Comparison of ENCODE assay signal across 8 cellular contexts in genomic region chr20:63956664-63957003, GRCh38. TPM values are rescaled to one million over a fixed set of nuclear protein-coding genes. Genes with fewer than 3 reads are reported as not detected.
DNase-seq lines count a peak whose midpoint lies in the region; TF ChIP-seq lines count a peak whose summit lies in the region.

No MANE protein-coding gene starts in this region.

- H3K36me3 ChIP-seq in HUES64 (ENCODE audit: insufficient read depth, low read length) (peaks cover 16% of the 10 kb centered on the region), neuron (ENCODE audit: insufficient read depth, low read length) (peaks cover 26% of the 10 kb centered on the region)

- H3K4me1 ChIP-seq in HUES64 (ENCODE audit: insufficient read depth, low read length) (peaks cover 19% of the 10 kb centered on the region; the same call in 1 of the 2 replicates), neuron (ENCODE audit: insufficient read depth, low read length) (peaks cover 23% of the 10 kb centered on the region)

- H3K9me3 ChIP-seq in HUES64 (ENCODE audit: insufficient read depth, low read depth, low read length) = no peaks in the 10 kb centered on the region
- no peaks in the 10 kb centered on the region for H3K9me3 ChIP-seq in neuron (ENCODE audit: low read length)

- no peak for TF ChIP-seq CTCF in dorsolateral prefrontal cortex (IDR thresholded peaks at IDR 0.05 in 54 of 56, conservative IDR thresholded peaks at IDR 0.05 in 2 of 56; ENCODE audit: low read depth in 1 of 56, partially characterized antibody in 56 of 56)

- no peak overlapping the region for H2AFZ ChIP-seq in neuron (ENCODE audit: low read depth, low read length)

- 0% methylated on average over 11 of the region's 15 CpGs for WGBS in HUES64

- peak overlapping the region; percentile 77 for H3K9ac ChIP-seq in HUES64 (ENCODE audit: low read depth, low read length)

- H3K27ac ChIP-seq in HUES64 (ENCODE audit: low read depth, low read length) (peak overlapping the region; percentile 72), dorsolateral prefrontal cortex (peak overlapping the region in 53 of 59 donors; percentile 7 to 98 (median 68))

- peak; percentile 56 for DNase-seq in NCI-H510A treated with DMSO at 0.1 percent for 48 hours (lab: John Stamatoyannopoulos, UW)
- no peak for DNase-seq in NCI-H510A (lab: John Stamatoyannopoulos, UW)
- DNase-seq in dorsolateral prefrontal cortex = no peak
- DNase-seq in NCI-H69 (lab: John Stamatoyannopoulos, UW) = no peak
- DNase-seq in epidermal melanocyte (ENCODE audit: insufficient read length, low spot score) = no peak
- DNase-seq in GM03348 (ENCODE audit: low spot score) = no peak

- no peaks in the 10 kb centered on the region for H3K27me3 ChIP-seq in HUES64 (ENCODE audit: insufficient read depth, low read length)
- no peaks in the 10 kb centered on the region for H3K27me3 ChIP-seq in dorsolateral prefrontal cortex
- H3K27me3 ChIP-seq in neuron (ENCODE audit: insufficient read depth, low read length) = no peaks in the 10 kb centered on the region

- intact Hi-C loops in dorsolateral prefrontal cortex (cut with DNase I) = loop anchor here (1.0 to 5.0 kb wide), 5 partner anchors 24 to 298 kb away; partner anchors contain the start of genes RTEL1 (in 2 of the 2), ARFRP1 (in 1 of the 2), DNAJC5 (in 1 of the 2) and TCEA2 (in 1 of the 2)

- H3K4me3 ChIP-seq in HUES64 (ENCODE audit: low read length) (peak overlapping the region; percentile 69), dorsolateral prefrontal cortex (peak overlapping the region; percentile 54 to 100 (median 98)), neuron (ENCODE audit: low read length) (peak overlapping the region; percentile 17)

RNA-seq across cellular contexts. Expression of gene UCKL1, which starts 0.4 kb away (rescaled TPM):
- 29.9 TPM for polyA plus RNA-seq in HUES64 (2013, experiment 1 of 2)
- 24.9 TPM for polyA plus RNA-seq in HUES64 (2013, experiment 2 of 2)
- 10 to 100 TPM; 22.1 to 74.1 (median 40.8) TPM for total RNA-seq in dorsolateral prefrontal cortex

RNA-seq across cellular contexts. Expression of gene ZNF512B, which starts 13.1 kb away (rescaled TPM):
- 13.2 TPM for polyA plus RNA-seq in HUES64 (2013, experiment 1 of 2)
- 10.1 TPM for polyA plus RNA-seq in HUES64 (2013, experiment 2 of 2)
- total RNA-seq in dorsolateral prefrontal cortex = 10 to 100 TPM; 18.7 to 37.5 (median 26.3) TPM

RNA-seq across cellular contexts. Expression of gene SAMD10, which starts 22.8 kb away (rescaled TPM):
- polyA plus RNA-seq in HUES64 (2013, experiment 1 of 2) = 3.4 TPM
- polyA plus RNA-seq in HUES64 (2013, experiment 2 of 2) = 3.9 TPM
- 10 to 100 TPM in 38 of 120 experiments, 1 to 10 TPM in 82; 4.0 to 15.8 (median 8.8) TPM for total RNA-seq in dorsolateral prefrontal cortex

RNA-seq across cellular contexts. Expression of gene PRPF6, which starts 24.3 kb away (rescaled TPM):
- polyA plus RNA-seq in HUES64 (2013, experiment 1 of 2) = 52.4 TPM
- polyA plus RNA-seq in HUES64 (2013, experiment 2 of 2) = 53.8 TPM
- total RNA-seq in dorsolateral prefrontal cortex = 10 to 100 TPM; 41.9 to 83.8 (median 68.3) TPM

Comparison
In these comparisons a context has a peak if more than half of its experiments do, and no peak if none do; other contexts are left out.
1. H3K4me3 ChIP-seq: peak in every context shown above with its lines; median percentile 98 in dorsolateral prefrontal cortex; 69 in HUES64; 17 in neuron.